ENCODE assay signal across 17 cellular contexts in genomic region chr12:56155256-56155845, GRCh38. TPM values are rescaled to one million over a fixed set of nuclear protein-coding genes. Genes with fewer than 3 reads are reported as not detected.
DNase-seq lines count a peak whose midpoint lies in the region; ATAC-seq and TF ChIP-seq lines count a peak whose summit lies in the region.
"Had no signal": no experiment of that assay in that cellular context is flagged by ENCODE, and none has a peak within 500 bp of the region (broad histone marks: within the 10 kb centered on the region; RNA-seq: fewer than 3 reads in every experiment).

No MANE protein-coding gene starts in this region.

- H3K4me3 Mint-ChIP-seq in T-helper 1 cell treated with Interleukin-12 subunit alpha and Interleukin-12 subunit beta and Interleukin-4 antibody, amounts not matched to agents 30 μg/mL and 1 μg/mL, for 36 hours: peak overlapping the region; percentile 22
- H3K4me3 Mint-ChIP-seq in endodermal cell: peak overlapping the region; percentile 2

- H3K27ac ChIP-seq in SK-N-MC: 0 out of 2 replicates have a peak overlapping the region, but pooled peaks have one; percentile 27
- no peak overlapping the region for H3K27ac ChIP-seq in endodermal cell (ENCODE audit: low read depth, low read length)
- no peak overlapping the region for H3K27ac ChIP-seq in neuronal stem cell (replicated peaks; ENCODE audit: low read length)
- H3K27ac ChIP-seq: colonic mucosa, heart right ventricle, suprapubic skin had no signal

- H2BK15ac ChIP-seq in neuronal stem cell (ENCODE audit: low read length): no peak overlapping the region

- H4K91ac ChIP-seq in neuronal stem cell (ENCODE audit: low read depth, low read length, poor library complexity): no peak overlapping the region

- H3K18ac ChIP-seq in neuronal stem cell (ENCODE audit: low read length): no peak overlapping the region

- peaks cover 28% of the 10 kb centered on the region for H3K36me3 Mint-ChIP-seq in T-helper 1 cell treated with Interleukin-12 subunit alpha and Interleukin-12 subunit beta and Interleukin-4 antibody, amounts not matched to agents 30 μg/mL and 1 μg/mL, for 36 hours (ENCODE audit: low read depth)
- peaks cover 28% of the 10 kb centered on the region for H3K36me3 Mint-ChIP-seq in endodermal cell (ENCODE audit: low read depth)

- H3K14ac ChIP-seq in neuronal stem cell (ENCODE audit: low read length): no peak overlapping the region

- no peak overlapping the region for H2AFZ ChIP-seq in neuronal stem cell (ENCODE audit: low read length)

- WGBS in endodermal cell (ENCODE audit: insufficient coverage in 1 of 2, insufficient read length in 1 of 2), 2 experiments: 91 to 93% methylated on average over 8 to 11 of the region's 11 CpGs
- WGBS in neuronal stem cell (ENCODE audit: extremely low coverage in 2 of 2, insufficient read length in 2 of 2, insufficient replicate concordance in 1 of 2), 2 donors: no CpG with 5 or more reads among the region's 11 CpGs

- H3K4me1 Mint-ChIP-seq in T-helper 1 cell treated with Interleukin-12 subunit alpha and Interleukin-12 subunit beta and Interleukin-4 antibody, amounts not matched to agents 30 μg/mL and 1 μg/mL, for 36 hours (ENCODE audit: low read depth): peaks cover 46% of the 10 kb centered on the region
- peaks cover 55% of the 10 kb centered on the region for H3K4me1 Mint-ChIP-seq in endodermal cell

- in situ Hi-C loops in HAP-1 (cut with MboI; ENCODE audit: low sequenced_read_pairs): no loop called here

- no peak overlapping the region for H3K4me3 ChIP-seq in SK-N-MC
- peak overlapping the region; percentile 18 for H3K4me3 ChIP-seq in endodermal cell (ENCODE audit: low read length)
- H3K4me3 ChIP-seq in neuronal stem cell (ENCODE audit: low read length in 2 of 2): no peak overlapping the region
- no peak overlapping the region for H3K4me3 ChIP-seq in HAP-1
- H3K4me3 ChIP-seq: colonic mucosa, heart right ventricle, mucosa of descending colon, suprapubic skin had no signal

- H3K9me3 ChIP-seq in SK-N-MC (ENCODE audit: low read depth, low read length) (no peaks in the 10 kb centered on the region), endodermal cell (ENCODE audit: control insufficient read depth, low read length) (no peaks in the 10 kb centered on the region), neuronal stem cell (replicated peaks in 1 of 2; ENCODE audit: control insufficient read depth in 2 of 2, insufficient read depth in 1 of 2, low read depth in 1 of 2, low read length in 2 of 2) (no peaks in the 10 kb centered on the region), HAP-1 (no peaks in the 10 kb centered on the region)
- H3K9me3 ChIP-seq: colonic mucosa, heart right ventricle, mucosa of descending colon, suprapubic skin had no signal

- no peak for DNase-seq in T-helper 1 cell
- no peak for DNase-seq in SK-N-MC (ENCODE audit: low read depth, low spot score)
- DNase-seq in endodermal cell: no peak
- DNase-seq in neuronal stem cell (ENCODE audit: low spot score): no peak
- DNase-seq in NOMO-1 treated with DMSO at 0.1 percent for 48 hours (lab: John Stamatoyannopoulos, UW; ENCODE audit: unreplicated experiment): no peak
- DNase-seq in HAP-1 (ENCODE audit: low spot score in 2 of 2): no peak
- DNase-seq: 8988T, anterior cingulate cortex, colonic mucosa, heart right ventricle, mucosa of descending colon, NCI-H1436 treated with DMSO at 0.1 percent for 48 hours, NCI-H446 had no signal

- H2AK5ac ChIP-seq in neuronal stem cell (ENCODE audit: low read depth, low read length): no peak overlapping the region

- no peaks in the 10 kb centered on the region for H3K79me1 ChIP-seq in neuronal stem cell (ENCODE audit: low read depth, low read length)

- H2BK5ac ChIP-seq in neuronal stem cell (ENCODE audit: low read length): peak overlapping the region; percentile 2

- no peak overlapping the region for H2BK120ac ChIP-seq in neuronal stem cell (ENCODE audit: low read depth, low read length)

- H3K9ac ChIP-seq in SK-N-MC (ENCODE audit: insufficient read length) (no peak overlapping the region), endodermal cell (ENCODE audit: extremely low read depth, low read length, poor library complexity, severe bottlenecking) (no peak overlapping the region), neuronal stem cell (ENCODE audit: low read depth, low read length, poor library complexity) (no peak overlapping the region)

- no peaks in the 10 kb centered on the region for H3K9me3 Mint-ChIP-seq in T-helper 1 cell treated with Interleukin-12 subunit alpha and Interleukin-12 subunit beta and Interleukin-4 antibody, amounts not matched to agents 30 μg/mL and 1 μg/mL, for 36 hours
- no peaks in the 10 kb centered on the region for H3K9me3 Mint-ChIP-seq in endodermal cell

- H3K27me3 Mint-ChIP-seq in T-helper 1 cell treated with Interleukin-12 subunit alpha and Interleukin-12 subunit beta and Interleukin-4 antibody, amounts not matched to agents 30 μg/mL and 1 μg/mL, for 36 hours (ENCODE audit: low read depth): no peaks in the 10 kb centered on the region
- no peaks in the 10 kb centered on the region for H3K27me3 Mint-ChIP-seq in endodermal cell (ENCODE audit: insufficient read depth)

- no peak overlapping the region for H3K4ac ChIP-seq in neuronal stem cell (ENCODE audit: low read length)

- no peak overlapping the region for H4K8ac ChIP-seq in neuronal stem cell (ENCODE audit: low read depth, low read length)

- no peak for ATAC-seq in HG03354 (IDR thresholded peaks at IDR 0.05; ENCODE audit: poor library complexity, severe bottlenecking, unreplicated experiment)
- ATAC-seq: esophagus mucosa, heart right ventricle, mucosa of descending colon had no signal

- H3K27ac Mint-ChIP-seq in T-helper 1 cell treated with Interleukin-12 subunit alpha and Interleukin-12 subunit beta and Interleukin-4 antibody, amounts not matched to agents 30 μg/mL and 1 μg/mL, for 36 hours: peak overlapping the region; percentile 31
- peak overlapping the region; percentile 6 for H3K27ac Mint-ChIP-seq in endodermal cell

- H3K36me3 ChIP-seq in SK-N-MC (ENCODE audit: insufficient read depth, low read length): peaks cover 20% of the 10 kb centered on the region
- H3K36me3 ChIP-seq in endodermal cell (ENCODE audit: control insufficient read depth, insufficient read depth, low read length): peaks cover 35% of the 10 kb centered on the region
- peaks cover 21 to 28% of the 10 kb centered on the region in 2 donors for H3K36me3 ChIP-seq in neuronal stem cell (replicated peaks in 1 of 2; ENCODE audit: control insufficient read depth in 2 of 2, insufficient read depth in 2 of 2, low read length in 2 of 2)
- peaks cover 12% of the 10 kb centered on the region for H3K36me3 ChIP-seq in HAP-1 (replicated peaks)
- H3K36me3 ChIP-seq: colonic mucosa had no signal

- no peaks in the 10 kb centered on the region for H3K27me3 ChIP-seq in endodermal cell (ENCODE audit: control insufficient read depth, insufficient read depth, low read length, poor library complexity, severe bottlenecking)
- H3K27me3 ChIP-seq in neuronal stem cell (ENCODE audit: control insufficient read depth in 3 of 3, insufficient read depth in 3 of 3, low read depth in 1 of 3, low read length in 3 of 3): no peaks in the 10 kb centered on the region
- no peaks in the 10 kb centered on the region for H3K27me3 ChIP-seq in HAP-1 (ENCODE audit: low read depth)
- H3K27me3 ChIP-seq: colonic mucosa, heart right ventricle, suprapubic skin had no signal

- no peak overlapping the region for H3K4me2 ChIP-seq in neuronal stem cell (ENCODE audit: insufficient read depth, low read length, poor library complexity, severe bottlenecking)

- H3K23ac ChIP-seq in neuronal stem cell (ENCODE audit: low read depth, low read length, poor library complexity): no peak overlapping the region

- H3K4me1 ChIP-seq in endodermal cell (ENCODE audit: control insufficient read depth, insufficient read depth, low read length) (peaks cover 16% of the 10 kb centered on the region), neuronal stem cell (ENCODE audit: control insufficient read depth in 2 of 2, insufficient read depth in 1 of 2, low read depth in 1 of 2, low read length in 2 of 2) (peaks cover 18 to 23% of the 10 kb centered on the region in 2 donors), HAP-1 (peaks cover 22% of the 10 kb centered on the region)

- no peak overlapping the region for H2BK12ac ChIP-seq in neuronal stem cell (ENCODE audit: low read length)

- TF ChIP-seq CTCF in endodermal cell (conservative IDR thresholded peaks at IDR 0.05): no peak

RNA-seq across cellular contexts. Expression of gene MYL6, which starts 2.8 kb away (rescaled TPM):
- total RNA-seq in endodermal cell: 1,000 to 10,000 TPM; 1,640 to 1,647 TPM
- 1,347 TPM for polyA plus RNA-seq in endodermal cell (2013, experiment 1 of 2)
- 1,436 TPM for polyA plus RNA-seq in endodermal cell (2013, experiment 2 of 2)
- polyA plus RNA-seq in neuronal stem cell (2013, experiment 1 of 2): 1,112 TPM
- polyA plus RNA-seq in neuronal stem cell (2013, experiment 2 of 2): 1,108 TPM

RNA-seq across cellular contexts. Expression of gene MYL6B, which starts 3.0 kb away (rescaled TPM):
- 100 to 1,000 TPM; 153 to 191 TPM for total RNA-seq in endodermal cell
- 175 TPM for polyA plus RNA-seq in endodermal cell (2013, experiment 1 of 2)
- 170 TPM for polyA plus RNA-seq in endodermal cell (2013, experiment 2 of 2)
- polyA plus RNA-seq in neuronal stem cell (2013, experiment 1 of 2): 232 TPM
- 230 TPM for polyA plus RNA-seq in neuronal stem cell (2013, experiment 2 of 2)

RNA-seq across cellular contexts. Expression of gene ESYT1, which starts 27.3 kb away (rescaled TPM):
- total RNA-seq in endodermal cell: 100 to 1,000 TPM in 1 of 2 donors, 10 to 100 TPM in 1; 97.0 to 118 TPM
- polyA plus RNA-seq in endodermal cell (2013, experiment 1 of 2): 55.5 TPM
- polyA plus RNA-seq in endodermal cell (2013, experiment 2 of 2): 64.1 TPM
- polyA plus RNA-seq in neuronal stem cell (2013, experiment 1 of 2): 33.2 TPM
- polyA plus RNA-seq in neuronal stem cell (2013, experiment 2 of 2): 33.3 TPM

RNA-seq across cellular contexts. Expression of gene SMARCC2, which starts 33.9 kb away (rescaled TPM):
- 100 to 1,000 TPM; 127 to 129 TPM for total RNA-seq in endodermal cell
- 114 TPM for polyA plus RNA-seq in endodermal cell (2013, experiment 1 of 2)
- 107 TPM for polyA plus RNA-seq in endodermal cell (2013, experiment 2 of 2)
- 69.4 TPM for polyA plus RNA-seq in neuronal stem cell (2013, experiment 1 of 2)
- 66.2 TPM for polyA plus RNA-seq in neuronal stem cell (2013, experiment 2 of 2)

RNA-seq across cellular contexts. Expression of gene ZC3H10, which starts 37.3 kb away (rescaled TPM):
- 1 to 10 TPM; 7.9 to 9.1 TPM for total RNA-seq in endodermal cell
- polyA plus RNA-seq in endodermal cell (2013, experiment 1 of 2): 6.1 TPM
- 4.3 TPM for polyA plus RNA-seq in endodermal cell (2013, experiment 2 of 2)
- polyA plus RNA-seq in neuronal stem cell (2013, experiment 1 of 2): 3.9 TPM
- polyA plus RNA-seq in neuronal stem cell (2013, experiment 2 of 2): 3.9 TPM
